In genomic region chr10:52245547-52245946, GRCh38 we compare ENCODE assay signal across 2 cellular contexts.
A peak's percentile ranks its signal among the peaks of the same experiment; 100 is the strongest.
TF ChIP-seq lines count a peak whose summit lies in the region.

No MANE protein-coding gene starts in this region.

TF ChIP-seq in HEK293, 187 proteins besides CTCF, POLR2A, EP300 and RAD21 (continued from another document and continues in another):
- 0 out of 2 replicates have a peak, but pooled peaks have one; percentile 60 for TF ChIP-seq ZNF610 (tag by site-specific recombination; IDR thresholded peaks at IDR 0.05; ENCODE audit: borderline replicate concordance)
- TF ChIP-seq ZNF266 (tag by site-specific recombination; IDR thresholded peaks at IDR 0.05; ENCODE audit: low read depth), result peak; percentile 75
- no peak; the same call in 1 of the 2 replicates for TF ChIP-seq ZNF514 (tag by site-specific recombination; IDR thresholded peaks at IDR 0.05)
- peak; percentile 95 for TF ChIP-seq ZNF555 (tag by site-specific recombination; conservative IDR thresholded peaks at IDR 0.05)
- TF ChIP-seq AEBP2 (tag by site-specific recombination; IDR thresholded peaks at IDR 0.05; ENCODE audit: borderline replicate concordance), result 0 out of 2 replicates have a peak, but pooled peaks have one; percentile 68
- peak; percentile 76; the same call in 1 of the 2 replicates for TF ChIP-seq ZNF404 (tag by site-specific recombination; IDR thresholded peaks at IDR 0.05)
- peak; percentile 79 for TF ChIP-seq ZNF558 (tag by site-specific recombination; IDR thresholded peaks at IDR 0.05)
- TF ChIP-seq ZIC2 (tag by site-specific recombination; IDR thresholded peaks at IDR 0.05), result no peak
- peak; percentile 55 for TF ChIP-seq ZBTB21 (tag by site-specific recombination; IDR thresholded peaks at IDR 0.05)
- no peak for TF ChIP-seq ZNF561 (tag by site-specific recombination; IDR thresholded peaks at IDR 0.05; ENCODE audit: borderline replicate concordance)
- peak; percentile 36; the same call in 1 of the 2 replicates for TF ChIP-seq GLI2 (tag by site-specific recombination; IDR thresholded peaks at IDR 0.05; ENCODE audit: borderline replicate concordance, low read depth)
- TF ChIP-seq ZNF19 (tag by site-specific recombination; IDR thresholded peaks at IDR 0.05; ENCODE audit: low read depth), result peak; percentile 78; the same call in 1 of the 2 replicates
- TF ChIP-seq ZNF518A (tag by site-specific recombination; conservative IDR thresholded peaks at IDR 0.05; ENCODE audit: low read depth), result peak; percentile 93
- TF ChIP-seq ZNF529 (tag by site-specific recombination; IDR thresholded peaks at IDR 0.05; ENCODE audit: insufficient replicate concordance), result peak; percentile 74
- no peak for TF ChIP-seq ZNF692 (tag by site-specific recombination; IDR thresholded peaks at IDR 0.05)

TF ChIP-seq in GM23338, 12 proteins besides CTCF, POLR2A, EP300 and RAD21 (continued from another document):
- TF ChIP-seq ZNF462 (CRISPR knock-in tag; IDR thresholded peaks at IDR 0.05) (no peak), ZNF331 (CRISPR knock-in tag; IDR thresholded peaks at IDR 0.05; ENCODE audit: low read depth) (no peak), EZH2phosphoT487 (IDR thresholded peaks at IDR 0.05; ENCODE audit: unreplicated experiment) (no peak), EZH2 (IDR thresholded peaks at IDR 0.05; ENCODE audit: low read depth, unreplicated experiment) (no peak), REST (IDR thresholded peaks at IDR 0.05; ENCODE audit: unreplicated experiment) (no peak), NANOG (IDR thresholded peaks at IDR 0.05; ENCODE audit: borderline replicate concordance) (no peak), ETS1 (IDR thresholded peaks at IDR 0.05) (no peak), JUNB (IDR thresholded peaks at IDR 0.05; ENCODE audit: unreplicated experiment) (no peak)
TF ChIP-seq in GM23338: peak in this region for 0.
